In the genomic region with DNA sequence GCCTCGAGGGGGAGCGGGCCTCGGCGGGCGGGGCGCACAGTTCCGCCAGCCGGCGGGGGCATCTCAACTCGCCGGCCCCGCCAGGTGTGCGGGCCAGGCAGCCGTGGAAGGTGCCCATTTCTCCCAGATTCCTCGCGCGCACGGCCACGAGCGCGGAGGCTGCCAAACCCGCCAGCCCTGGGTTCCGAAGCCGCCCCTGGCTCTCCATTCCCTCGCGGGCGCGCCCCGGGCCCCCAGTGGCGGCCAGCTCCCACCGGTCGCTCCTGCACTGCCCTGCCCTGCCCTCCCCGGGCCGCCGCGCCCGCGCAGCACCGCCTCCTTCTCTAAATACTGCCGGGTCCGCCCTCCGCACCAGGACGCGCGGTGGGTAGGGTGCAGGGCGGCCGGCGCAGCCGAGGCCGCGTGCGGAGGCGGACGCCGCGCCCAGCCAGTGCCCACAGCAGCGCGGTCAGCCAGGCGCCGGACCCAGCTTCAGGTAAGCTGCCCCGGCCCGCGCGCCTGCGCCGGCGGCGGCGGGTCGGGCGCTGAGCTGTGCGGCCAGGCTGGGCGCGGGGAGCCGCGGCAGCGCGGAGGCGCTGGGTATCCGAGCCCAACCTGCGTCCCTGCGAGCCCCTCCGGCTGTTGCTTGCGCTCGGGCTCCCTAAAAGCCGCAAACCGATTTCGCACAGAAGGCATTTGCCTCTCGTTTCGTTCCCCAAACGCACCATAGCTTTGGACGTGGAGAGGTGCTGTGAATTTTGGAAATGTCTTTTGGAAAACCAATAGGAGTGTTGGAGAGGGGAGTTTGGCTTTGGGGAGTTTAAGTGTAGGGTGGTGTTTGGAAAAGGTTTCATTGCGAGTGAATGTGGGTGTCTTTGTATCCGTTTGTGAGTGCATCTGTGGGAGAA, we compare ENCODE assay signal across 10 cellular contexts. TPM values are rescaled to one million over a fixed set of nuclear protein-coding genes. Genes with fewer than 3 reads are reported as not detected.
DNase-seq lines count a peak whose midpoint lies in the region; ATAC-seq and TF ChIP-seq lines count a peak whose summit lies in the region.
"Had no signal": no experiment of that assay in that cellular context is flagged by ENCODE, and none has a peak within 500 bp of the region (broad histone marks: within the 10 kb centered on the region; RNA-seq: fewer than 3 reads in every experiment).

A gene with protein sequence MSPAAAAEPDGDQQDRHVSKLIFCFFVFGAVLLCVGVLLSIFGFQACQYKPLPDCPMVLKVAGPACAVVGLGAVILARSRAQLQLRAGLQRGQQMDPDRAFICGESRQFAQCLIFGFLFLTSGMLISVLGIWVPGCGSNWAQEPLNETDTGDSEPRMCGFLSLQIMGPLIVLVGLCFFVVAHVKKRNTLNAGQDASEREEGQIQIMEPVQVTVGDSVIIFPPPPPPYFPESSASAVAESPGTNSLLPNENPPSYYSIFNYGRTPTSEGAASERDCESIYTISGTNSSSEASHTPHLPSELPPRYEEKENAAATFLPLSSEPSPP (plus strand): TSS at position 354 of the 887 bp plus-strand sequence. CDS start 2,799 bp downstream, outside the sequence.

- no peak for ATAC-seq in HG02840 (IDR thresholded peaks at IDR 0.05; ENCODE audit: low FRiP score, unreplicated experiment)

- H3K4me1 ChIP-seq in OCI-LY7 (ENCODE audit: insufficient read depth, low read length, poor library complexity, severe bottlenecking), result peaks cover 9% of the 10 kb centered on the region

- no peaks in the 10 kb centered on the region for H4K20me1 ChIP-seq in OCI-LY7 (ENCODE audit: insufficient read depth, low read length)
- H4K20me1 ChIP-seq: BLaER1 had no signal

- peak within 1 kb of the TSS; percentile 67 for H3K4me3 ChIP-seq in WI38 (ENCODE audit: low read depth, low read length)
- no peak within 1 kb of the TSS for H3K4me3 ChIP-seq in OCI-LY7 (ENCODE audit: low read depth, low read length, poor library complexity, severe bottlenecking)
- H3K4me3 ChIP-seq: BLaER1 had no signal

- H3K9me3 ChIP-seq in OCI-LY7 (ENCODE audit: low read length), result no peaks in the 10 kb centered on the region

- intact Hi-C loops in OCI-LY7 (cut with micrococcal nuclease; ENCODE audit: unreplicated experiment), result no loop called here

- no peaks in the 10 kb centered on the region for H3K36me3 ChIP-seq in OCI-LY7 (ENCODE audit: insufficient read depth, low read length)
- H3K36me3 ChIP-seq: BLaER1 had no signal

- H3K27ac ChIP-seq in OCI-LY7 (ENCODE audit: low read depth, low read length, poor library complexity, severe bottlenecking), result no peak within 1 kb of the TSS
- H3K27ac ChIP-seq: BLaER1 had no signal

- H2AFZ ChIP-seq in OCI-LY7 (ENCODE audit: low read length), result no peak within 1 kb of the TSS

- POLR2A ChIA-PET in OCI-LY7 (lab: Charles Lee), result interaction anchor here (0.9 to 1.3 kb wide), 2 partner anchors 9 to 33 kb away, joined by 3 to 4 read pairs; no protein-coding TSS in a partner anchor

- H3K4me2 ChIP-seq in OCI-LY7 (ENCODE audit: low read length), result no peak within 1 kb of the TSS

- TF ChIP-seq CTCF in WI38 (IDR thresholded peaks at IDR 0.05; ENCODE audit: low read depth, low read length) (no peak), osteocyte (IDR thresholded peaks at IDR 0.05) (no peak), OCI-LY7 (conservative IDR thresholded peaks at IDR 0.05; ENCODE audit: low read length) (no peak)

- BruUV-seq in OCI-LY7 (replicated peaks; lab: Mats Ljungman, UMichigan), result no TSS peak

- CTCF ChIA-PET in OCI-LY7 (lab: Charles Lee; ENCODE audit: unreplicated experiment), result no interaction called here

- H3K4me3 Mint-ChIP-seq in osteocyte (ENCODE audit: unreplicated experiment), result peak within 1 kb of the TSS; percentile 84

- no peaks in the 10 kb centered on the region for H3K9me3 Mint-ChIP-seq in osteocyte (ENCODE audit: unreplicated experiment)

- no peaks in the 10 kb centered on the region for H3K27me3 Mint-ChIP-seq in osteocyte (ENCODE audit: unreplicated experiment)

- DNase-seq in NCI-H1092 treated with DMSO at 0.1 percent for 48 hours (lab: John Stamatoyannopoulos, UW) (peak; percentile 26), NCI-H1092 (lab: John Stamatoyannopoulos, UW) (no peak), globus pallidus (ENCODE audit: low spot score) (peak; percentile 33), osteocyte (ENCODE audit: extremely low spot score, unreplicated experiment) (peak; percentile 84), OCI-LY7 (ENCODE audit: low spot score) (no peak)
- no peak for DNase-seq in stimulated activated CD8-positive, alpha-beta memory T cell treated with anti-CD3 and anti-CD28 coated beads, Interleukin-4, amount 100 ng/mL, for 48 hours

- H3K4me1 Mint-ChIP-seq in osteocyte (ENCODE audit: unreplicated experiment), result peaks cover 75% of the 10 kb centered on the region

- H3K9me2 ChIP-seq in OCI-LY7 (ENCODE audit: insufficient read depth, low read length), result no peaks in the 10 kb centered on the region

- H3K27ac Mint-ChIP-seq in osteocyte (ENCODE audit: unreplicated experiment), result peak within 1 kb of the TSS; percentile 71

- H3K36me3 Mint-ChIP-seq in osteocyte (ENCODE audit: unreplicated experiment), result peaks cover 20% of the 10 kb centered on the region

- no peaks in the 10 kb centered on the region for H3K79me2 ChIP-seq in OCI-LY7 (ENCODE audit: insufficient read depth, low read depth, low read length)

RNA-seq across cellular contexts. Expression of the gene that starts here (rescaled TPM):
- total RNA-seq in osteocyte (31.8 and 38.1 TPM in 2 replicates), OCI-LY7 (2022) (not detected in 2 replicates)
- total RNA-seq in OCI-LY7 (2014; rRNA removed; shearing (Covaris generic)), result not detected in 2 replicates
- total RNA-seq: T-helper 1 cell treated with Interleukin-12 subunit alpha and Interleukin-12 subunit beta and Interleukin-4 antibody, amounts not matched to agents 30 ng/mL and 1 ng/mL, for 36 hours had no signal

Comparison
In these comparisons a context has a peak if more than half of its experiments do, and no peak if none do; other contexts are left out.
1. RNA of the gene that starts here (total RNA-seq): 31.8 to 38.1 TPM in osteocyte; not detected in OCI-LY7; every median in the first group is over 10 times any median in the second.
2. DNase-seq: peak in NCI-H1092 treated with DMSO at 0.1 percent for 48 hours (single experiment), globus pallidus (single experiment) and osteocyte (single experiment); none in NCI-H1092 (single experiment), OCI-LY7 (single experiment) and stimulated activated CD8-positive, alpha-beta memory T cell treated with anti-CD3 and anti-CD28 coated beads, Interleukin-4, amount 100 ng/mL, for 48 hours (single experiment).